Comparison of ENCODE assay signal across 27 cellular contexts in genomic region chr22:26438006-26438405, GRCh38. TPM values are rescaled to one million over a fixed set of nuclear protein-coding genes. Genes with fewer than 3 reads are reported as not detected.
DNase-seq lines count a peak whose midpoint lies in the region; ATAC-seq and TF ChIP-seq lines count a peak whose summit lies in the region.
"Had no signal": no experiment of that assay in that cellular context is flagged by ENCODE, and none has a peak within 500 bp of the region (broad histone marks: within the 10 kb centered on the region; RNA-seq: fewer than 3 reads in every experiment).

No MANE protein-coding gene starts in this region.

- peaks cover 46% of the 10 kb centered on the region for H3K4me1 Mint-ChIP-seq in activated T-helper 1 cell treated with anti-CD3 and anti-CD28 coated beads, Interleukin-12 subunit alpha, Interleukin-12 subunit beta, Interleukin-2, Interleukin-4 antibody, amounts not matched to agents 30 ng/mL and 10 ng/mL and 1 ng/mL, durations not matched to agents 14 hours and 24 hours and 36 hours (ENCODE audit: low read depth)

- no peaks in the 10 kb centered on the region for H3K9me3 Mint-ChIP-seq in activated T-helper 1 cell treated with anti-CD3 and anti-CD28 coated beads, Interleukin-12 subunit alpha, Interleukin-12 subunit beta, Interleukin-2, Interleukin-4 antibody, amounts not matched to agents 30 ng/mL and 10 ng/mL and 1 ng/mL, durations not matched to agents 14 hours and 24 hours and 36 hours
- H3K9me3 Mint-ChIP-seq: activated CD4-positive, alpha-beta T cell treated with anti-CD3 and anti-CD28 coated beads, Interleukin-2, amount 10 ng/mL, durations not matched to agents 24 days and 14 days; nephron progenitor cell had no signal

- peaks cover 5 to 35% (median 24%) of the 10 kb centered on the region in 4 donors for H3K4me1 ChIP-seq in stomach
- H3K4me1 ChIP-seq: ascending aorta had no signal

- intact Hi-C loops in activated T-helper 1 cell treated with anti-CD3 and anti-CD28 coated beads, Interleukin-12 subunit alpha, Interleukin-12 subunit beta, Interleukin-2, Interleukin-4 antibody, amounts not matched to agents 30 ng/mL and 10 ng/mL and 1 ng/mL, durations not matched to agents 14 hours and 24 hours and 36 hours (cut with micrococcal nuclease), result no loop called here
- intact Hi-C loops in stomach (cut with DNase I; ENCODE audit: low total_unique reads) (no loop called here), lower leg skin (cut with DNase I; ENCODE audit: low total_unique reads) (no loop called here)

- H3K27me3 Mint-ChIP-seq in activated T-helper 1 cell treated with anti-CD3 and anti-CD28 coated beads, Interleukin-12 subunit alpha, Interleukin-12 subunit beta, Interleukin-2, Interleukin-4 antibody, amounts not matched to agents 30 ng/mL and 10 ng/mL and 1 ng/mL, durations not matched to agents 14 hours and 24 hours and 36 hours (ENCODE audit: insufficient read depth), result no peaks in the 10 kb centered on the region
- H3K27me3 Mint-ChIP-seq: activated CD4-positive, alpha-beta T cell treated with anti-CD3 and anti-CD28 coated beads, Interleukin-2, amount 10 ng/mL, durations not matched to agents 24 days and 14 days had no signal

- H3K27ac Mint-ChIP-seq in activated T-helper 1 cell treated with anti-CD3 and anti-CD28 coated beads, Interleukin-12 subunit alpha, Interleukin-12 subunit beta, Interleukin-2, Interleukin-4 antibody, amounts not matched to agents 30 ng/mL and 10 ng/mL and 1 ng/mL, durations not matched to agents 14 hours and 24 hours and 36 hours, result peak overlapping the region; percentile 35
- H3K27ac Mint-ChIP-seq: activated CD4-positive, alpha-beta T cell treated with anti-CD3 and anti-CD28 coated beads, Interleukin-2, amount 10 ng/mL, durations not matched to agents 24 days and 14 days; nephron progenitor cell had no signal

- peak overlapping the region; percentile 24 to 85 (median 69) for H3K27ac ChIP-seq in stomach
- H3K27ac ChIP-seq: ascending aorta; BLaER1 treated with 17β-estradiol and CSF1 and Interleukin-3, amounts not matched to agents 10 nM and 100 nM; cardiac muscle cell; coronary artery; ovary had no signal

- no peaks in the 10 kb centered on the region for H3K27me3 ChIP-seq in stomach
- H3K27me3 ChIP-seq: ascending aorta; BLaER1 treated with 17β-estradiol and CSF1 and Interleukin-3, amounts not matched to agents 10 nM and 100 nM; cardiac muscle cell; ovary had no signal

- H3K36me3 Mint-ChIP-seq in activated T-helper 1 cell treated with anti-CD3 and anti-CD28 coated beads, Interleukin-12 subunit alpha, Interleukin-12 subunit beta, Interleukin-2, Interleukin-4 antibody, amounts not matched to agents 30 ng/mL and 10 ng/mL and 1 ng/mL, durations not matched to agents 14 hours and 24 hours and 36 hours (ENCODE audit: low read depth), result peaks cover 43% of the 10 kb centered on the region

- ATAC-seq in esophagus mucosa (no peak), HG02678 (IDR thresholded peaks at IDR 0.05; ENCODE audit: unreplicated experiment) (no peak)
- ATAC-seq: HCT116; mucosa of descending colon; stimulated activated naive CD8-positive, alpha-beta T cell treated with anti-CD3 and anti-CD28 coated beads, Interleukin-15, Interleukin-2, amounts not matched to agents 100 U/mL and 50 U/mL, for 24 hours had no signal

- no peak for TF ChIP-seq EP300 in stomach (IDR thresholded peaks at IDR 0.05)

- no peaks in the 10 kb centered on the region for H3K9me3 ChIP-seq in stomach
- H3K9me3 ChIP-seq: ascending aorta; BLaER1 treated with 17β-estradiol and CSF1 and Interleukin-3, amounts not matched to agents 10 nM and 100 nM; mucosa of descending colon; ovary had no signal

- H3K4me3 ChIP-seq in stomach (no peak overlapping the region), lower leg skin (ENCODE audit: low read depth, poor library complexity, severe bottlenecking) (no peak overlapping the region)
- H3K4me3 ChIP-seq: ascending aorta; BLaER1 treated with 17β-estradiol and CSF1 and Interleukin-3, amounts not matched to agents 10 nM and 100 nM; cardiac muscle cell; coronary artery; mucosa of descending colon; ovary; smooth muscle cell had no signal

- WGBS in stomach, 5 donors, result 85 to 94% (median 87%) methylated on average over 10 of the region's 10 CpGs
- WGBS in lower leg skin, 2 donors, result 90% methylated on average over 10 of the region's 10 CpGs

- TF ChIP-seq CTCF in stomach (IDR thresholded peaks at IDR 0.05) (no peak), lower leg skin (IDR thresholded peaks at IDR 0.05) (no peak)

- peaks cover 5 to 20% (median 18%) of the 10 kb centered on the region in 4 donors for H3K36me3 ChIP-seq in stomach
- H3K36me3 ChIP-seq: ascending aorta, cardiac muscle cell, ovary had no signal

- H3K4me3 Mint-ChIP-seq in activated T-helper 1 cell treated with anti-CD3 and anti-CD28 coated beads, Interleukin-12 subunit alpha, Interleukin-12 subunit beta, Interleukin-2, Interleukin-4 antibody, amounts not matched to agents 30 ng/mL and 10 ng/mL and 1 ng/mL, durations not matched to agents 14 hours and 24 hours and 36 hours, result no peak overlapping the region
- H3K4me3 Mint-ChIP-seq: activated CD4-positive, alpha-beta T cell treated with anti-CD3 and anti-CD28 coated beads, Interleukin-2, amount 10 ng/mL, durations not matched to agents 24 days and 14 days; nephron progenitor cell had no signal

- TF ChIP-seq POLR2A in stomach (IDR thresholded peaks at IDR 0.05) (no peak), lower leg skin (IDR thresholded peaks at IDR 0.05) (no peak)

- DNase-seq in NCI-H82 (lab: John Stamatoyannopoulos, UW) (peak; percentile 84), iPS-NIHi11 (ENCODE audit: low spot score) (peak; percentile 44), stomach (no peak), lower leg skin (ENCODE audit: low spot score in 2 of 2) (no peak)
- DNase-seq in activated T-helper 1 cell treated with anti-CD3 and anti-CD28 coated beads, Interleukin-12 subunit alpha, Interleukin-12 subunit beta, Interleukin-2, Interleukin-4 antibody, amounts not matched to agents 30 ng/mL and 10 ng/mL and 1 ng/mL, durations not matched to agents 14 hours and 24 hours and 36 hours (ENCODE audit: low spot score), result no peak
- DNase-seq: activated CD4-positive, alpha-beta T cell treated with anti-CD3 and anti-CD28 coated beads, Interleukin-2, amount 10 ng/mL, durations not matched to agents 24 days and 14 days; activated effector memory CD4-positive, alpha-beta T cell treated with anti-CD3 and anti-CD28 coated beads, Interleukin-2, amount 50 U/mL, for 16 hours; effector memory CD4-positive, alpha-beta T cell; foreskin melanocyte; mammary epithelial cell; mucosa of descending colon; NCI-H2107; NCI-H774; nephron progenitor cell; ovary; SIG-M5; stimulated activated CD4-positive, alpha-beta T cell treated with anti-CD3 and anti-CD28 coated beads, Interleukin-1b, Interleukin-23, amount 100 ng/mL, for 48 hours; stimulated activated naive CD8-positive, alpha-beta T cell treated with anti-CD3 and anti-CD28 coated beads, Interleukin-15, Interleukin-2, amounts not matched to agents 100 U/mL and 50 U/mL, for 24 hours; T1000 had no signal

RNA-seq across cellular contexts. Expression of gene ASPHD2, which starts 8.9 kb away (rescaled TPM):
- 23.4 and 23.5 TPM in 2 replicates for total RNA-seq in activated T-helper 1 cell treated with anti-CD3 and anti-CD28 coated beads, Interleukin-12 subunit alpha, Interleukin-12 subunit beta, Interleukin-2, Interleukin-4 antibody, amounts not matched to agents 30 ng/mL and 10 ng/mL and 1 ng/mL, durations not matched to agents 14 hours and 24 hours and 36 hours
- total RNA-seq in stomach (10 to 100 TPM in 2 of 5 donors, 1 to 10 TPM in 1, under 1 TPM in 2; 0.45 to 48.4 (median 6.1) TPM), lower leg skin (10 to 100 TPM; 18.8 to 31.4 (median 22.2) TPM), esophagus mucosa (2.1 TPM)
- polyA plus RNA-seq in stomach, result 1 to 10 TPM in 2 of 3 donors, under 1 TPM in 1; 0.93 to 6.0 (median 1.9) TPM

RNA-seq across cellular contexts. Expression of gene HPS4, which starts 45.6 kb away (rescaled TPM):
- total RNA-seq in activated T-helper 1 cell treated with anti-CD3 and anti-CD28 coated beads, Interleukin-12 subunit alpha, Interleukin-12 subunit beta, Interleukin-2, Interleukin-4 antibody, amounts not matched to agents 30 ng/mL and 10 ng/mL and 1 ng/mL, durations not matched to agents 14 hours and 24 hours and 36 hours, result 43.8 and 44.5 TPM in 2 replicates
- 10 to 100 TPM; 12.3 to 46.1 (median 42.7) TPM for total RNA-seq in stomach
- polyA plus RNA-seq in stomach, result 10 to 100 TPM; 10.3 to 15.1 (median 13.4) TPM
- 10 to 100 TPM; 40.5 to 68.0 (median 47.5) TPM for total RNA-seq in lower leg skin
- total RNA-seq in esophagus mucosa, result 26.2 TPM

RNA-seq across cellular contexts. Expression of gene SRRD, which starts 45.7 kb away (rescaled TPM):
- 29.2 and 34.8 TPM in 2 replicates for total RNA-seq in activated T-helper 1 cell treated with anti-CD3 and anti-CD28 coated beads, Interleukin-12 subunit alpha, Interleukin-12 subunit beta, Interleukin-2, Interleukin-4 antibody, amounts not matched to agents 30 ng/mL and 10 ng/mL and 1 ng/mL, durations not matched to agents 14 hours and 24 hours and 36 hours
- total RNA-seq in stomach (10 to 100 TPM in 3 of 5 donors, 1 to 10 TPM in 2; 4.0 to 64.2 (median 10.8) TPM), lower leg skin (10 to 100 TPM; 10.3 to 21.5 (median 17.3) TPM), esophagus mucosa (21.0 TPM)
- polyA plus RNA-seq in stomach, result 10 to 100 TPM in 1 of 3 donors, 1 to 10 TPM in 2; 6.8 to 16.2 (median 9.2) TPM

Comparison
In these comparisons a context has a peak if more than half of its experiments do, and no peak if none do; other contexts are left out.
1. DNase-seq: peak in NCI-H82 (single experiment) and iPS-NIHi11 (single experiment); none in activated T-helper 1 cell treated with anti-CD3 and anti-CD28 coated beads, Interleukin-12 subunit alpha, Interleukin-12 subunit beta, Interleukin-2, Interleukin-4 antibody, amounts not matched to agents 30 ng/mL and 10 ng/mL and 1 ng/mL, durations not matched to agents 14 hours and 24 hours and 36 hours (single experiment), stomach (single experiment) and lower leg skin (0 of 2).